In genomic region chr13:26072335-26072734, GRCh38 we compare ENCODE assay signal across 8 cellular contexts. TPM values are rescaled to one million over a fixed set of nuclear protein-coding genes. Genes with fewer than 3 reads are reported as not detected.
DNase-seq lines count a peak whose midpoint lies in the region; ATAC-seq, FAIRE-seq and TF ChIP-seq lines count a peak whose summit lies in the region.
"Not testable (repeated sequence)": the region's sequence is repeated elsewhere in the genome, so short reads cannot be mapped to it uniquely, and the experiment has no call there.
"Had no signal": no experiment of that assay in that cellular context is flagged by ENCODE, and none has a peak within 500 bp of the region (broad histone marks: within the 10 kb centered on the region; RNA-seq: fewer than 3 reads in every experiment).

No MANE protein-coding gene starts in this region.

- not testable (repeated sequence) for TF ChIP-seq CTCF in K562 (IDR thresholded peaks at IDR 0.05 in 2 of 3, conservative IDR thresholded peaks at IDR 0.05 in 1 of 3; ENCODE audit: insufficient read depth in 2 of 3, low read depth in 1 of 3, low read length in 3 of 3); kidney (IDR thresholded peaks at IDR 0.05; ENCODE audit: borderline replicate concordance, extremely low read depth, insufficient read depth); omental fat pad (IDR thresholded peaks at IDR 0.05)

- TF ChIP-seq RAD21 in K562 (CRISPR knock-in tag; conservative IDR thresholded peaks at IDR 0.05 in 1 of 2, IDR thresholded peaks at IDR 0.05 in 1 of 2), result not testable (repeated sequence)

- H3K79me2 ChIP-seq in K562 (ENCODE audit: control insufficient read depth, insufficient read depth, low read length), result not testable (repeated sequence)

- not testable (repeated sequence) for H2AFZ ChIP-seq in K562 (ENCODE audit: low read depth, low read length)

- H3K9me3 ChIP-seq in K562 (replicated peaks; ENCODE audit: control insufficient read depth, insufficient read depth, low read depth, low read length); kidney (ENCODE audit: control insufficient read depth in 1 of 2, low read length in 2 of 2): not testable (repeated sequence)

- not testable (repeated sequence) for BruUV-seq in K562 (replicated peaks; lab: Mats Ljungman, UMichigan)

- not testable (repeated sequence) for H3K9ac ChIP-seq in K562 (ENCODE audit: insufficient read depth in 1 of 2, low read depth in 2 of 2, low read length in 2 of 2); kidney (ENCODE audit: low read length in 2 of 2)

- H3K27ac ChIP-seq in K562 (ENCODE audit: extremely low read depth, low read depth, low read length); kidney (ENCODE audit: low read depth in 2 of 2, low read length in 2 of 2): not testable (repeated sequence)

- not testable (repeated sequence) for H3K4me1 ChIP-seq in K562 (replicated peaks in 1 of 2; ENCODE audit: control insufficient read depth in 2 of 2, insufficient read depth in 2 of 2, low read length in 2 of 2); kidney (ENCODE audit: control insufficient read depth in 1 of 2, insufficient read depth in 1 of 2, low read depth in 1 of 2, low read length in 2 of 2)

- H3K27me3 ChIP-seq in K562 (ENCODE audit: control insufficient read depth in 2 of 2, insufficient read depth in 2 of 2, low read length in 2 of 2), result not testable (repeated sequence)

- CTCF ChIA-PET in K562 (lab: Yijun Ruan, JAX; ENCODE audit: low intra/inter-chr PET ratio), result not testable (repeated sequence)

- H3K4me3 ChIP-seq in K562; kidney (ENCODE audit: low read length in 2 of 2): not testable (repeated sequence)

- H3K4me2 ChIP-seq in K562 (ENCODE audit: insufficient read depth, low read length), result not testable (repeated sequence)

- FAIRE-seq in GM12891 (lab: Jason Lieb, UNC), result peak; percentile 98
- peak; percentile 98 for FAIRE-seq in TTC549 (lab: Jason Lieb, UNC)
- FAIRE-seq in K562 (lab: Jason Lieb, UNC), result peak; percentile 97
- peak; percentile 98 for FAIRE-seq in kidney (lab: Jason Lieb, UNC)

- not testable (repeated sequence) for TF ChIP-seq POLR2A in GM12891 (IDR thresholded peaks at IDR 0.05; ENCODE audit: low read depth, low read length); K562 (conservative IDR thresholded peaks at IDR 0.05)

- 0% methylated on average over 2 of the region's 7 CpGs for WGBS in K562 (ENCODE audit: insufficient coverage, low coverage, missing lambda C conversion rate)

- H4K20me1 ChIP-seq in K562 (replicated peaks; ENCODE audit: control insufficient read depth, insufficient read depth, low read length), result not testable (repeated sequence)

- in situ Hi-C loops in KBM-7 (cut with MboI; ENCODE audit: low pct_unique_long_range_greater_than_20kb, low sequenced_read_pairs), result not testable (repeated sequence)
- in situ Hi-C loops in K562 (cut with MboI), result loop anchor here (5.0 kb wide), 1 partner anchor 1070 kb away; no protein-coding TSS in a partner anchor

- ATAC-seq in K562, result peak; percentile 81
- peak; percentile 52 for ATAC-seq in omental fat pad (ENCODE audit: low FRiP score)

- TF ChIP-seq EP300 in K562 (IDR thresholded peaks at IDR 0.05; ENCODE audit: low read length), result not testable (repeated sequence)

- intact Hi-C loops in K562 (cut with micrococcal nuclease), result loop anchor here (5.0 kb wide), 2 partner anchors 495 to 1070 kb away; no protein-coding TSS in a partner anchor
- intact Hi-C loops in kidney (cut with DNase I), result not testable (repeated sequence)

- POLR2A ChIA-PET in K562 (lab: Yijun Ruan, JAX), result not testable (repeated sequence)

- DNase-seq in GM12891 (ENCODE audit: insufficient read length, low spot score); K562 (ENCODE audit: extremely low read depth in 1 of 4, low spot score in 3 of 4); kidney; omental fat pad (ENCODE audit: low spot score): not testable (repeated sequence)
- peak; percentile 18 for DNase-seq in KBM-7
- peak; percentile 22 for DNase-seq in fibroblast of peridontal ligament (ENCODE audit: extremely low read depth)

- H3K9me1 ChIP-seq in K562 (ENCODE audit: control insufficient read depth, insufficient read depth, low read length), result not testable (repeated sequence)

- H3K36me3 ChIP-seq in K562 (ENCODE audit: control insufficient read depth, insufficient read depth, low read length); kidney (ENCODE audit: control insufficient read depth in 1 of 2, insufficient read depth in 2 of 2, low read length in 2 of 2): not testable (repeated sequence)

RNA-seq across cellular contexts. Expression of gene SHISA2, which starts 20.5 kb away (rescaled TPM):
- polyA plus RNA-seq in GM12891 (2012; ENCODE audit: low read depth, missing spikeins), result not detected
- total RNA-seq in K562 (2011; cell fraction: chromatin; rRNA removed; ENCODE audit: low replicate concordance), result not detected in 2 replicates
- not detected in 2 replicates for total RNA-seq in K562 (2011; cell fraction: nucleolus; rRNA removed)
- total RNA-seq in K562 (2011; cell fraction: nucleoplasm; rRNA removed), result not detected in 2 replicates
- total RNA-seq in K562 (2014; rRNA removed) (not detected in 2 replicates), K562 (2014; rRNA removed; fragmentation: Illumina TruSeq; extraction: Trizol) (not detected in 2 replicates), K562 (2015; rRNA removed; fragmentation: Illumina TruSeq; extraction: Trizol) (not detected in 2 replicates), K562 (2021) (not detected in 2 replicates), kidney (3.7 TPM), omental fat pad (1 to 10 TPM in 2 of 4 donors, under 1 TPM in 2; 0.25 to 2.0 (median 1.1) TPM)
- polyA plus RNA-seq in K562 (2011; rRNA removed) (not detected in 2 replicates), K562 (2014; fragmentation: Illumina TruSeq; extraction: Trizol) (not detected in 2 replicates), K562 (2014; fragmentation: Nextera tagmentation; extraction: Ambion mirVana) (not detected), K562 (2014; rRNA removed) (not detected in 2 replicates), kidney (ENCODE audit: insufficient read depth, low read depth, low replicate concordance) (3.4 TPM)
- polyA plus RNA-seq in K562 (2011; cell fraction: cytosol; rRNA removed), result not detected in 2 replicates
- polyA plus RNA-seq in K562 (2011; cell fraction: nucleus; rRNA removed), result not detected in 2 replicates
- not detected in 2 replicates for polyA plus RNA-seq in K562 (2012)
- polyA minus RNA-seq in K562 (2011; rRNA and poly(A)+ RNA removed), result not detected in 2 replicates
- not detected in 2 replicates for polyA minus RNA-seq in K562 (2011; cell fraction: cytosol; rRNA and poly(A)+ RNA removed)
- polyA minus RNA-seq in K562 (2011; cell fraction: nucleus; rRNA and poly(A)+ RNA removed), result not detected in 2 replicates
- total RNA-seq: vagina had no signal
